Comparison of ENCODE assay signal across 14 cellular contexts in genomic region chr5:176697267-176697928, GRCh38. TPM values are rescaled to one million over a fixed set of nuclear protein-coding genes. Genes with fewer than 3 reads are reported as not detected.
DNase-seq lines count a peak whose midpoint lies in the region; ATAC-seq and TF ChIP-seq lines count a peak whose summit lies in the region.
"Had no signal": no experiment of that assay in that cellular context is flagged by ENCODE, and none has a peak within 500 bp of the region (broad histone marks: within the 10 kb centered on the region; RNA-seq: fewer than 3 reads in every experiment).

No MANE protein-coding gene starts in this region.

- H3K4me1 Mint-ChIP-seq in GM23338: peaks cover 60% of the 10 kb centered on the region

- DNase-seq in NCI-H146 (lab: John Stamatoyannopoulos, UW) (peak; percentile 23), NCI-H146 treated with DMSO at 0.1 percent for 48 hours (lab: John Stamatoyannopoulos, UW; ENCODE audit: unreplicated experiment) (no peak), GM23338 (ENCODE audit: low spot score) (peak; percentile 68), NT2/D1 (ENCODE audit: low read depth, low spot score) (no peak), iPS-NIHi11 (ENCODE audit: low spot score) (peak; percentile 38), T-helper 2 cell (no peak), cardiac septum (ENCODE audit: low spot score) (no peak)
- DNase-seq: CD4-positive, alpha-beta memory T cell; HCEC 1CT; NCI-H1105; NCI-H2029 treated with DMSO at 0.1 percent for 48 hours had no signal

- H3K9ac ChIP-seq in NT2/D1 (ENCODE audit: insufficient read length, low read depth): no peak overlapping the region

- H3K27ac ChIP-seq in GM23338 (ENCODE audit: low read depth): no peak overlapping the region
- H3K27ac ChIP-seq: HL-60 had no signal

- peak in 1 of 2 experiments; percentile 24; a peak in 1 of 4 replicates for TF ChIP-seq CTCF in GM23338 (conservative IDR thresholded peaks at IDR 0.05; ENCODE audit: low read depth in 2 of 2)

- no peaks in the 10 kb centered on the region for H4K20me1 ChIP-seq in GM23338 (replicated peaks; ENCODE audit: insufficient read depth)

- H3K4me3 ChIP-seq in GM23338 (peak overlapping the region; percentile 20; the same call in 1 of the 2 replicates), NT2/D1 (ENCODE audit: insufficient read length, low read depth) (peak overlapping the region; percentile 8)

- peaks cover 8% of the 10 kb centered on the region; the same call in 1 of the 2 replicates for H3F3A ChIP-seq in GM23338 (replicated peaks; ENCODE audit: low read depth)

- no peaks in the 10 kb centered on the region for H3K9me3 ChIP-seq in NT2/D1 (ENCODE audit: insufficient read depth, low read length)

- no peak overlapping the region for H3K27ac Mint-ChIP-seq in GM23338
- H3K27ac Mint-ChIP-seq: CD4-positive, alpha-beta memory T cell had no signal

- peaks cover 44% of the 10 kb centered on the region for H3K4me1 ChIP-seq in GM23338 (ENCODE audit: insufficient read depth)
- peaks cover 16% of the 10 kb centered on the region for H3K4me1 ChIP-seq in NT2/D1 (ENCODE audit: insufficient read depth, insufficient read length)

- H3K4me3 Mint-ChIP-seq in GM23338: peak overlapping the region; percentile 18; the same call in 2 of the 3 replicates
- H3K4me3 Mint-ChIP-seq: CD4-positive, alpha-beta memory T cell had no signal

- H3K36me3 Mint-ChIP-seq in GM23338 (ENCODE audit: low read depth): no peaks in the 10 kb centered on the region
- H3K36me3 Mint-ChIP-seq: CD4-positive, alpha-beta memory T cell had no signal

- no peaks in the 10 kb centered on the region; the same call in 2 of the 3 replicates for H3K9me3 Mint-ChIP-seq in GM23338
- H3K9me3 Mint-ChIP-seq: CD4-positive, alpha-beta memory T cell had no signal

- no peaks in the 10 kb centered on the region for H3K36me3 ChIP-seq in GM23338 (ENCODE audit: insufficient read depth)
- H3K36me3 ChIP-seq in NT2/D1 (ENCODE audit: insufficient read depth, insufficient read length, low read length): no peaks in the 10 kb centered on the region

- H3K27me3 Mint-ChIP-seq in GM23338 (ENCODE audit: insufficient read depth, low read depth, poor library complexity): peaks cover 17% of the 10 kb centered on the region

- H3K79me2 ChIP-seq in GM23338 (replicated peaks; ENCODE audit: insufficient read depth): no peaks in the 10 kb centered on the region

- H3K4me2 ChIP-seq in GM23338: peak overlapping the region; percentile 71

- intact Hi-C loops in cardiac septum (cut with DNase I): no loop called here

- ATAC-seq in GM23338: peak; percentile 50
- no peak for ATAC-seq in GM19395 (IDR thresholded peaks at IDR 0.05; ENCODE audit: unreplicated experiment)
- ATAC-seq: Panc1 had no signal

- no peaks in the 10 kb centered on the region for H3K9me2 ChIP-seq in GM23338 (ENCODE audit: insufficient read depth)

- H3K27me3 ChIP-seq in GM23338 (ENCODE audit: insufficient read depth) (no peaks in the 10 kb centered on the region), NT2/D1 (ENCODE audit: insufficient read depth, insufficient read length) (peaks cover 3% of the 10 kb centered on the region)

- H2AFZ ChIP-seq in GM23338: peak overlapping the region; percentile 78; the same call in 1 of the 2 replicates

TF ChIP-seq in GM23338, 12 proteins besides CTCF, POLR2A, EP300 and RAD21:
- TF ChIP-seq, protein P1, sequence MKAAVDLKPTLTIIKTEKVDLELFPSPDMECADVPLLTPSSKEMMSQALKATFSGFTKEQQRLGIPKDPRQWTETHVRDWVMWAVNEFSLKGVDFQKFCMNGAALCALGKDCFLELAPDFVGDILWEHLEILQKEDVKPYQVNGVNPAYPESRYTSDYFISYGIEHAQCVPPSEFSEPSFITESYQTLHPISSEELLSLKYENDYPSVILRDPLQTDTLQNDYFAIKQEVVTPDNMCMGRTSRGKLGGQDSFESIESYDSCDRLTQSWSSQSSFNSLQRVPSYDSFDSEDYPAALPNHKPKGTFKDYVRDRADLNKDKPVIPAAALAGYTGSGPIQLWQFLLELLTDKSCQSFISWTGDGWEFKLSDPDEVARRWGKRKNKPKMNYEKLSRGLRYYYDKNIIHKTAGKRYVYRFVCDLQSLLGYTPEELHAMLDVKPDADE (IDR thresholded peaks at IDR 0.05): no peak

RNA-seq across cellular contexts. Expression of gene TSPAN17, which starts 50.1 kb away (rescaled TPM):
- total RNA-seq in GM23338 (2014; rRNA removed; shearing (Covaris generic)): 51.0 and 52.1 TPM in 2 replicates
- 11.7 TPM in 2 replicates for polyA plus RNA-seq in GM23338 (2016; fragmentation: Nextera tagmentation; extraction: Ambion mirVana)
- 30.2 TPM for total RNA-seq in cardiac septum

Comparison
In these comparisons a context has a peak if more than half of its experiments do, and no peak if none do; other contexts are left out.
1. DNase-seq: peak in NCI-H146 (single experiment), GM23338 (single experiment) and iPS-NIHi11 (single experiment); none in NCI-H146 treated with DMSO at 0.1 percent for 48 hours (single experiment), NT2/D1 (single experiment), T-helper 2 cell (0 of 5) and cardiac septum (single experiment).